Comparison of ENCODE assay signal across 40 cellular contexts in the genomic region with DNA sequence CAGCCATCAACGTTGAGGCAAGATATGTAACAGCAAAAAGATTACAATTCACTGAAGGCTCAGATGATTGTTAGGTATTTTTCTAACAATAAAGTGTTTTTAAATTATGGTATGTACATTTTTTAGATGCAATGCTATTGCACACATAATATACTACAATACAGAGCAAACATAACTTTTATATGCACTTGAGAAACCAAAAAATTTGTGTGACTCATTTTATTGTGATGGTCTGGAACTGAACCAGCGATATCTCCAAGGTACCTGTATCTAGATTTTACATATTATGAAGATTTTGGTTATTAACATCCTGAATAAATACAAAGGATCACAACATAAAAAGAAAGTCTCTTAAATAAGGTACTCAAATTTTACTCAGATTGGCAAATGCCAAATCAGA.
"Had no signal": no experiment of that assay in that cellular context is flagged by ENCODE, and none has a peak within 500 bp of the region (broad histone marks: within the 10 kb centered on the region; RNA-seq: fewer than 3 reads in every experiment).

No MANE protein-coding gene starts in this region.

- H3K4me1 ChIP-seq: adrenal gland, ascending aorta, body of pancreas, breast epithelium had no signal

- H3K4me3 ChIP-seq: adrenal gland, ascending aorta, body of pancreas, breast epithelium, cardiac muscle cell had no signal

- H3K4me3 Mint-ChIP-seq: activated naive CD4-positive, alpha-beta T cell treated with anti-CD3 and anti-CD28 coated beads for 36 hours; activated naive CD4-positive, alpha-beta T cell treated with anti-CD3 and anti-CD28 coated beads, Interleukin-2, amount 10 ng/mL, durations not matched to agents 7 days and 5 days; activated naive CD4-positive, alpha-beta T cell treated with anti-CD3 and anti-CD28 coated beads, Interleukin-2, amount 50 U/mL, for 24 hours; activated naive CD8-positive, alpha-beta T cell; activated naive CD8-positive, alpha-beta T cell treated with anti-CD3 and anti-CD28 coated beads for 36 hours; activated naive CD8-positive, alpha-beta T cell treated with anti-CD3 and anti-CD28 coated beads, Interleukin-2, amount 10 ng/mL, durations not matched to agents 7 days and 5 days; activated naive CD8-positive, alpha-beta T cell treated with anti-CD3 and anti-CD28 coated beads, Interleukin-2, amount 50 U/mL, for 24 hours; activated T-cell treated with anti-CD3 and anti-CD28 coated beads, Interleukin-2, amount 50 U/mL, for 24 hours; activated T-cell treated with anti-CD3 and anti-CD28 coated beads, Interleukin-2, amount 50 U/mL, for 4 hours; activated T-cell treated with anti-CD3 and anti-CD28 coated beads, Interleukin-2, amount 50 U/mL, for 72 hours; activated T-helper 1 cell treated with anti-CD3 and anti-CD28 coated beads, Interleukin-12 subunit alpha, Interleukin-12 subunit beta, Interleukin-2, Interleukin-4 antibody, amounts not matched to agents 30 ng/mL and 10 ng/mL and 1 ng/mL, durations not matched to agents 14 hours and 24 hours and 36 hours; activated T-helper 17 cell treated with anti-CD3 and anti-CD28 coated beads, Interleukin-2, amount 50 U/mL, for 72 hours; brain; central memory CD8-positive, alpha-beta T cell had no signal

- FAIRE-seq: astrocyte, bronchial epithelial cell had no signal

- H3K9me3 ChIP-seq: adrenal gland, body of pancreas, breast epithelium had no signal

- H3K27me3 ChIP-seq: adrenal gland, ascending aorta, body of pancreas, brain microvascular endothelial cell, breast epithelium, cardiac muscle cell had no signal

- H3K27ac Mint-ChIP-seq: activated naive CD4-positive, alpha-beta T cell treated with anti-CD3 and anti-CD28 coated beads for 36 hours; activated naive CD4-positive, alpha-beta T cell treated with anti-CD3 and anti-CD28 coated beads, Interleukin-2, amount 10 ng/mL, durations not matched to agents 7 days and 5 days; activated naive CD4-positive, alpha-beta T cell treated with anti-CD3 and anti-CD28 coated beads, Interleukin-2, amount 50 U/mL, for 24 hours; activated naive CD8-positive, alpha-beta T cell; activated naive CD8-positive, alpha-beta T cell treated with anti-CD3 and anti-CD28 coated beads for 36 hours; activated naive CD8-positive, alpha-beta T cell treated with anti-CD3 and anti-CD28 coated beads, Interleukin-2, amount 10 ng/mL, durations not matched to agents 7 days and 5 days; activated naive CD8-positive, alpha-beta T cell treated with anti-CD3 and anti-CD28 coated beads, Interleukin-2, amount 50 U/mL, for 24 hours; activated T-cell treated with anti-CD3 and anti-CD28 coated beads, Interleukin-2, amount 50 U/mL, for 24 hours; activated T-helper 1 cell treated with anti-CD3 and anti-CD28 coated beads, Interleukin-12 subunit alpha, Interleukin-12 subunit beta, Interleukin-2, Interleukin-4 antibody, amounts not matched to agents 30 ng/mL and 10 ng/mL and 1 ng/mL, durations not matched to agents 14 hours and 24 hours and 36 hours; activated T-helper 17 cell treated with anti-CD3 and anti-CD28 coated beads, Interleukin-2, amount 50 U/mL, for 72 hours; activated T-helper 2 cell treated with anti-CD3 and anti-CD28 coated beads, Interferon-gamma antibody, Interleukin-2, Interleukin-4, amounts not matched to agents 10 μg/mL and 5 μg/mL and 100 μg/mL, durations not matched to agents 14 hours and 24 hours and 36 hours; brain had no signal

- H3K36me3 ChIP-seq: adrenal gland, ascending aorta, brain microvascular endothelial cell, breast epithelium, cardiac muscle cell had no signal

- H3K27me3 Mint-ChIP-seq: activated naive CD4-positive, alpha-beta T cell treated with anti-CD3 and anti-CD28 coated beads, Interleukin-2, amount 10 ng/mL, durations not matched to agents 7 days and 5 days; activated naive CD4-positive, alpha-beta T cell treated with anti-CD3 and anti-CD28 coated beads, Interleukin-2, amount 50 U/mL, for 24 hours; activated naive CD8-positive, alpha-beta T cell; activated naive CD8-positive, alpha-beta T cell treated with anti-CD3 and anti-CD28 coated beads for 36 hours; activated naive CD8-positive, alpha-beta T cell treated with anti-CD3 and anti-CD28 coated beads, Interleukin-2, amount 10 ng/mL, durations not matched to agents 7 days and 5 days; activated naive CD8-positive, alpha-beta T cell treated with anti-CD3 and anti-CD28 coated beads, Interleukin-2, amount 50 U/mL, for 24 hours; activated T-cell treated with anti-CD3 and anti-CD28 coated beads, Interleukin-2, amount 50 U/mL, for 24 hours; activated T-helper 17 cell treated with anti-CD3 and anti-CD28 coated beads, Interleukin-2, amount 50 U/mL, for 72 hours; brain; central memory CD8-positive, alpha-beta T cell had no signal

- H3K4me1 Mint-ChIP-seq: activated naive CD4-positive, alpha-beta T cell treated with anti-CD3 and anti-CD28 coated beads, Interleukin-2, amount 10 ng/mL, durations not matched to agents 7 days and 5 days; brain had no signal

- DNase-seq: activated effector memory CD4-positive, alpha-beta T cell treated with anti-CD3 and anti-CD28 coated beads, Interleukin-2, amount 50 U/mL, for 16 hours; activated effector memory CD4-positive, alpha-beta T cell treated with Interleukin-2 at 50 U/mL for 16 hours; activated gamma-delta T cell; activated gamma-delta T cell treated with Interleukin-2 at 50 U/mL for 16 hours; activated naive CD4-positive, alpha-beta T cell; activated naive CD4-positive, alpha-beta T cell treated with anti-CD3 and anti-CD28 coated beads for 36 hours; activated naive CD4-positive, alpha-beta T cell treated with anti-CD3 and anti-CD28 coated beads, Interleukin-2, amount 10 ng/mL, durations not matched to agents 7 days and 5 days; activated naive CD4-positive, alpha-beta T cell treated with anti-CD3 and anti-CD28 coated beads, Interleukin-2, amount 50 U/mL, for 16 hours; activated naive CD4-positive, alpha-beta T cell treated with Interleukin-2 at 50 U/mL for 16 hours; activated naive CD8-positive, alpha-beta T cell treated with anti-CD3 and anti-CD28 coated beads for 36 hours; activated naive CD8-positive, alpha-beta T cell treated with anti-CD3 and anti-CD28 coated beads, Interleukin-2, amount 10 ng/mL, durations not matched to agents 7 days and 5 days; activated naive CD8-positive, alpha-beta T cell treated with anti-CD3 and anti-CD28 coated beads, Interleukin-2, amount 50 U/mL, for 24 hours; activated T-cell treated with anti-CD3 and anti-CD28 coated beads, Interleukin-2, amount 50 U/mL, for 1 hour; activated T-cell treated with anti-CD3 and anti-CD28 coated beads, Interleukin-2, amount 50 U/mL, for 24 hours; activated T-cell treated with anti-CD3 and anti-CD28 coated beads, Interleukin-2, amount 50 U/mL, for 4 hours; activated T-cell treated with anti-CD3 and anti-CD28 coated beads, Interleukin-2, amount 50 U/mL, for 48 hours; activated T-cell treated with anti-CD3 and anti-CD28 coated beads, Interleukin-2, amount 50 U/mL, for 72 hours; adrenal gland; amniotic stem cell; amygdala; anterior cingulate cortex; aorta; body of pancreas; brain microvascular endothelial cell; caudate nucleus; central memory CD4-positive, alpha-beta T cell; cerebellar nuclear complex had no signal

- ATAC-seq: activated naive CD4-positive, alpha-beta T cell treated with anti-CD3 and anti-CD28 coated beads, Interleukin-2, amount 50 U/mL, for 72 hours; activated naive CD8-positive, alpha-beta T cell treated with anti-CD3 and anti-CD28 coated beads, Interleukin-2, amount 50 U/mL, for 24 hours; activated T-cell treated with anti-CD3 and anti-CD28 coated beads, Interleukin-2, amount 50 U/mL, for 4 hours; activated T-cell treated with anti-CD3 and anti-CD28 coated beads, Interleukin-2, amount 50 U/mL, for 72 hours; activated T-helper 17 cell treated with anti-CD3 and anti-CD28 coated beads, Interleukin-2, amount 50 U/mL, for 72 hours; body of pancreas had no signal

- H3K9me3 Mint-ChIP-seq: activated naive CD4-positive, alpha-beta T cell treated with anti-CD3 and anti-CD28 coated beads, Interleukin-2, amount 10 ng/mL, durations not matched to agents 7 days and 5 days; activated naive CD4-positive, alpha-beta T cell treated with anti-CD3 and anti-CD28 coated beads, Interleukin-2, amount 50 U/mL, for 24 hours; activated T-helper 1 cell treated with anti-CD3 and anti-CD28 coated beads, Interleukin-12 subunit alpha, Interleukin-12 subunit beta, Interleukin-2, Interleukin-4 antibody, amounts not matched to agents 30 ng/mL and 10 ng/mL and 1 ng/mL, durations not matched to agents 14 hours and 24 hours and 36 hours; activated T-helper 17 cell treated with anti-CD3 and anti-CD28 coated beads, Interleukin-2, amount 50 U/mL, for 72 hours; central memory CD8-positive, alpha-beta T cell had no signal

- H3K27ac ChIP-seq: adrenal gland, ascending aorta, body of pancreas, brain microvascular endothelial cell, breast epithelium, cardiac muscle cell had no signal
